In genomic region chr2:169362346-169363026, GRCh38 we compare ENCODE assay signal across 8 cellular contexts. TPM values are rescaled to one million over a fixed set of nuclear protein-coding genes. Genes with fewer than 3 reads are reported as not detected.
DNase-seq lines count a peak whose midpoint lies in the region; ATAC-seq, FAIRE-seq and TF ChIP-seq lines count a peak whose summit lies in the region.

Gene LRP2, minus strand, starts transcription at chr2:169362534. Its CDS starts 135 bp downstream, at chr2:169362399.

- no peak for FAIRE-seq in kidney (lab: Jason Lieb, UNC)

- H3K9me2 ChIP-seq in PC-3 (replicated peaks; ENCODE audit: low read length): no peaks in the 10 kb centered on the region

- ATAC-seq in PC-3 (peak; percentile 27), HG02938 (IDR thresholded peaks at IDR 0.05; ENCODE audit: unreplicated experiment) (no peak)

- POLR2A ChIA-PET in PC-3 (lab: Charles Lee; ENCODE audit: unreplicated experiment): no interaction called here

- H3K36me3 Mint-ChIP-seq in brain: no peaks in the 10 kb centered on the region

- no peaks in the 10 kb centered on the region for H3K9me3 Mint-ChIP-seq in brain

- H3K27ac ChIP-seq in PC-3 (ENCODE audit: low read length) (no peak within 1 kb of the TSS), kidney (ENCODE audit: low read depth in 2 of 2, low read length in 2 of 2) (peak within 1 kb of the TSS; percentile 73 to 83), smooth muscle cell (ENCODE audit: low read depth) (no peak within 1 kb of the TSS)

- H3K9me3 ChIP-seq in PC-3 (ENCODE audit: low read length): no peaks in the 10 kb centered on the region
- no peaks in the 10 kb centered on the region for H3K9me3 ChIP-seq in kidney (ENCODE audit: control insufficient read depth in 1 of 2, low read length in 2 of 2)
- no peaks in the 10 kb centered on the region for H3K9me3 ChIP-seq in smooth muscle cell (replicated peaks; ENCODE audit: low read depth)

- H3K4me3 Mint-ChIP-seq in brain: peak within 1 kb of the TSS; percentile 84 to 92 (median 85)

- intact Hi-C loops in PC-3 (cut with micrococcal nuclease): no loop called here
- intact Hi-C loops in kidney (cut with DNase I): no loop called here

- H3K4me3 ChIP-seq in PC-3 (ENCODE audit: low read length) (peak within 1 kb of the TSS; percentile 57), kidney (ENCODE audit: low read length in 2 of 2) (peak within 1 kb of the TSS; percentile 67 to 82), smooth muscle cell (peak within 1 kb of the TSS; percentile 68)

- no peak within 1 kb of the TSS for H3K9ac ChIP-seq in PC-3 (ENCODE audit: low read length)
- H3K9ac ChIP-seq in kidney (ENCODE audit: low read length in 2 of 2): peak within 1 kb of the TSS in 1 of 2 donors; percentile 63
- H3K9ac ChIP-seq in smooth muscle cell (ENCODE audit: low read depth): no peak within 1 kb of the TSS

- H3K36me3 ChIP-seq in PC-3 (ENCODE audit: low read depth, low read length) (no peaks in the 10 kb centered on the region), kidney (ENCODE audit: control insufficient read depth in 1 of 2, insufficient read depth in 2 of 2, low read length in 2 of 2) (peaks cover 0 to 6% of the 10 kb centered on the region in 2 donors), smooth muscle cell (ENCODE audit: low read depth) (no peaks in the 10 kb centered on the region)

- no TSS peak for BruUV-seq in PC-3 (replicated peaks; lab: Mats Ljungman, UMichigan)

- CTCF ChIA-PET in PC-3 (lab: Charles Lee): no interaction called here

- H3K79me2 ChIP-seq in PC-3 (ENCODE audit: low read length) (no peaks in the 10 kb centered on the region), smooth muscle cell (ENCODE audit: low read depth) (no peaks in the 10 kb centered on the region)

- peaks cover 31% of the 10 kb centered on the region for H3K4me1 ChIP-seq in PC-3 (ENCODE audit: insufficient read depth, low read length)
- peaks cover 0 to 20% of the 10 kb centered on the region in 2 donors for H3K4me1 ChIP-seq in kidney (ENCODE audit: control insufficient read depth in 1 of 2, insufficient read depth in 1 of 2, low read depth in 1 of 2, low read length in 2 of 2)
- peaks cover 34% of the 10 kb centered on the region for H3K4me1 ChIP-seq in smooth muscle cell (ENCODE audit: low read depth)

- H2AFZ ChIP-seq in PC-3 (ENCODE audit: low read length) (peak within 1 kb of the TSS; percentile 48), smooth muscle cell (ENCODE audit: low read depth) (no peak within 1 kb of the TSS)

- peaks cover 73% of the 10 kb centered on the region for H3K27me3 ChIP-seq in PC-3 (ENCODE audit: low read length)
- peaks cover 90% of the 10 kb centered on the region for H3K27me3 ChIP-seq in smooth muscle cell (ENCODE audit: low read depth)

- H3K27ac Mint-ChIP-seq in brain: peak within 1 kb of the TSS in 3 of 5 experiments; percentile 0 to 79 (median 76)

- TF ChIP-seq CTCF in PC-3 (conservative IDR thresholded peaks at IDR 0.05; ENCODE audit: low read depth, low read length) (no peak), brain (conservative IDR thresholded peaks at IDR 0.05) (peak in 1 of 2 experiments; percentile 25), kidney (IDR thresholded peaks at IDR 0.05; ENCODE audit: borderline replicate concordance, extremely low read depth, insufficient read depth) (peak; percentile 16), smooth muscle cell (IDR thresholded peaks at IDR 0.05; ENCODE audit: borderline replicate concordance, insufficient read depth, poor library complexity, severe bottlenecking) (no peak)

- WGBS in smooth muscle cell (ENCODE audit: low lambda C conversion rate): 3% methylated on average over 56 of the region's 63 CpGs

- H4K20me1 ChIP-seq in PC-3 (ENCODE audit: low read length) (no peaks in the 10 kb centered on the region), smooth muscle cell (ENCODE audit: low read depth) (no peaks in the 10 kb centered on the region)

- DNase-seq in DMS53 (lab: John Stamatoyannopoulos, UW) (peak; percentile 79), PC-3 (no peak), kidney (peak; percentile 74), smooth muscle cell (lab: John Stamatoyannopoulos, UW; ENCODE audit: unreplicated experiment) (no peak), HK-2 (ENCODE audit: unreplicated experiment) (no peak), NCI-H774 (lab: John Stamatoyannopoulos, UW) (no peak)

- peak within 1 kb of the TSS; percentile 90 for H3K4me2 ChIP-seq in PC-3 (ENCODE audit: low read length)
- H3K4me2 ChIP-seq in smooth muscle cell: peak within 1 kb of the TSS; percentile 97

- H3K4me1 Mint-ChIP-seq in brain: peaks cover 37% of the 10 kb centered on the region

- H3K27me3 Mint-ChIP-seq in brain: peaks cover 32% of the 10 kb centered on the region

- H3F3A ChIP-seq in PC-3 (ENCODE audit: low read length, unreplicated experiment) (no peaks in the 10 kb centered on the region), smooth muscle cell (ENCODE audit: low read depth) (no peaks in the 10 kb centered on the region)

RNA-seq across cellular contexts. Expression of gene LRP2, which starts in this region (rescaled TPM):
- total RNA-seq in PC-3 (2014; rRNA removed): not detected in 2 replicates
- 8.2 TPM for polyA plus RNA-seq in brain (ENCODE audit: insufficient read depth, low read depth, low replicate concordance)
- 85.4 TPM for total RNA-seq in kidney
- 44.7 TPM for polyA plus RNA-seq in kidney (ENCODE audit: insufficient read depth, low read depth, low replicate concordance)
- total RNA-seq in smooth muscle cell: 0.76 and 2.7 TPM in 2 replicates
- polyA plus RNA-seq in smooth muscle cell: not detected in 2 replicates

Comparison
In these comparisons a context has a peak if more than half of its experiments do, and no peak if none do; other contexts are left out.
1. RNA of gene LRP2 (total RNA-seq): 85.4 TPM in kidney (single experiment); 0.76 to 2.7 TPM in smooth muscle cell and not detected in PC-3; every median in the first group is over 10 times any median in the second.
2. Peak in ATAC-seq, H3K4me3 ChIP-seq and H3K4me2 ChIP-seq in PC-3; RNA of the gene not detected or under 1 TPM.
3. DNase-seq: peak in DMS53 (single experiment) and kidney (single experiment); none in PC-3 (single experiment), smooth muscle cell (single experiment), HK-2 (single experiment) and NCI-H774 (single experiment).
4. H3K27ac ChIP-seq: peak in kidney (2 of 2); none in PC-3 (single experiment) and smooth muscle cell (single experiment).
5. Peak in every context shown above with its lines, with median percentiles within 50 percentile points of each other: H3K4me3 ChIP-seq.